Comparison of ENCODE assay signal across 8 cellular contexts in the genomic region with DNA sequence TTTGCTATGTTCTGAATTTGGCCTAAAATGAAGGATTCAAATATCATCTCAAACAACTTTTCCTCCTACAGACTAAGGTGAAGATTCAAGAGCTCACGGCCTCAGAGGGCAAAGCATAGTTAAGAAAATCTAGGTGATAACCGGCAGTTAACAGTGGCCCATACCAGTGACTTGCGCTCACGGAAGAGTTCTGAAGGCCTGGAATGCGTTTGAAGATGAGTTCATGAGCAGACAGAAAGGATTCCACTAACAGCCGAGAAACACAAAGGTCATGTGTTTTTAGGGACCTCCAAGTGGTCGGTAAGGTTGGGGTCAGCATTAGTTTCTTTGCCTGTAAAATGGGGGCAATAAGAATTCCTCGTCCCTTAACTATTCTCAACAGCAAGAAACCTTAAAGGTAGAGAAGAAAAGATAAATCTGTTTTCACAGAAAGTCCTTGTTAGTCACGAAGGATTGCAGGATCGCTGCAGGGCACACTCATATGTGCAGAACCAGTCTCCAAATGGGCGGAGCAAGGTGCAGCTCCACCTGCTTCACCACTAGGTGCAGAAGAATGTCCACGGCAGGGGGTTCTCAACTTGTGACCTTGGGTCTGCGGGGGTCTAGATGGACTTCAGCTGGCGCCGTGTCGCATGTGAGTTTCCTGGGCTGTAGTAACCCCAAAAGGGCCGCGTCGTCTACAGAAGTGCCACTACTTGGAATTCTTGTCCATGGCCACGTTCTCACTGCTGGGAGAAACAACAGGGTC. TPM values are rescaled to one million over a fixed set of nuclear protein-coding genes. Genes with fewer than 3 reads are reported as not detected.
DNase-seq lines count a peak whose midpoint lies in the region; ATAC-seq, FAIRE-seq and TF ChIP-seq lines count a peak whose summit lies in the region.

No MANE protein-coding gene starts in this region.

- H3K9me3 Mint-ChIP-seq in CD8-positive, alpha-beta T cell, result no peaks in the 10 kb centered on the region

- peaks cover 25% of the 10 kb centered on the region for H3K4me1 ChIP-seq in CD8-positive, alpha-beta T cell (ENCODE audit: insufficient read depth, low read length)
- H3K4me1 ChIP-seq in neutrophil (ENCODE audit: control insufficient read depth in 1 of 2, insufficient read depth in 1 of 2, low read depth in 1 of 2, low read length in 1 of 2), result peaks cover 49 to 50% of the 10 kb centered on the region in 2 experiments

- no peaks in the 10 kb centered on the region for H3K27me3 ChIP-seq in CD8-positive, alpha-beta T cell (ENCODE audit: insufficient read depth, low read length)
- H3K27me3 ChIP-seq in neutrophil, result no peaks in the 10 kb centered on the region

- peak overlapping the region; percentile 92 for H3K27ac Mint-ChIP-seq in CD8-positive, alpha-beta T cell

- peaks cover 8% of the 10 kb centered on the region for H3K36me3 Mint-ChIP-seq in CD8-positive, alpha-beta T cell

- peak overlapping the region; percentile 78 for H3K4me3 ChIP-seq in CD8-positive, alpha-beta T cell (ENCODE audit: low read depth, low read length)
- peak overlapping the region; percentile 86 for H3K4me3 ChIP-seq in Jurkat, Clone E6-1 (ENCODE audit: low read length)
- peak overlapping the region; percentile 81 to 87 for H3K4me3 ChIP-seq in neutrophil (ENCODE audit: low read depth in 1 of 2, low read length in 1 of 2)

- H3K9me3 ChIP-seq in CD8-positive, alpha-beta T cell (ENCODE audit: low read length), result no peaks in the 10 kb centered on the region
- no peaks in the 10 kb centered on the region for H3K9me3 ChIP-seq in neutrophil

- peaks cover 57% of the 10 kb centered on the region for H3K4me1 Mint-ChIP-seq in CD8-positive, alpha-beta T cell (ENCODE audit: low read depth)

- peak overlapping the region; percentile 66 for H3K27ac ChIP-seq in CD8-positive, alpha-beta T cell (ENCODE audit: low read depth, low read length)
- H3K27ac ChIP-seq in neutrophil, result peak overlapping the region; percentile 78

- H3K4me3 Mint-ChIP-seq in CD8-positive, alpha-beta T cell, result peak overlapping the region; percentile 91

- intact Hi-C loops in CD8-positive, alpha-beta T cell (cut with DNase I, micrococcal nuclease), result loop anchor here (1.0 to 10.0 kb wide), 4 partner anchors 63 to 673 kb away; a partner anchor contains a TSS

- H3K36me3 ChIP-seq in CD8-positive, alpha-beta T cell (ENCODE audit: insufficient read depth, low read length), result no peaks in the 10 kb centered on the region
- H3K36me3 ChIP-seq in neutrophil, result no peaks in the 10 kb centered on the region

- TF ChIP-seq CTCF in CD8-positive, alpha-beta T cell (IDR thresholded peaks at IDR 0.05), result no peak
- peak; percentile 30 for TF ChIP-seq CTCF in neutrophil (IDR thresholded peaks at IDR 0.05)

- H3K27me3 Mint-ChIP-seq in CD8-positive, alpha-beta T cell (ENCODE audit: low read depth), result no peaks in the 10 kb centered on the region

- CTCF ChIA-PET in CD8-positive, alpha-beta T cell (lab: Charles Lee), result interaction anchor here (1.4 to 6.2 kb wide), 2 partner anchors 20 to 69 kb away, joined by 3 to 37 read pairs; no protein-coding TSS in a partner anchor

- peak in 5 of 7 experiments; percentile 13 to 63 (median 45) for DNase-seq in CD8-positive, alpha-beta T cell
- peak; percentile 19 for DNase-seq in Jurkat, Clone E6-1 (ENCODE audit: low read depth, low spot score)
- DNase-seq in activated CD4-positive, alpha-beta T cell treated with anti-CD3 and anti-CD28 coated beads, Interleukin-2, amount 50 U/mL, for 48 hours, result peak; percentile 54 to 65
- DNase-seq in urothelium cell line (ENCODE audit: low spot score), result peak; percentile 61
- DNase-seq in NCI-H446 treated with DMSO at 0.1 percent for 48 hours (lab: John Stamatoyannopoulos, UW), result no peak

- no peak for FAIRE-seq in urothelium cell line (lab: Jason Lieb, UNC)

- peak; percentile 25 for ATAC-seq in CD8-positive, alpha-beta T cell
- ATAC-seq in GM19467 (IDR thresholded peaks at IDR 0.05; ENCODE audit: unreplicated experiment) (peak; percentile 5), esophagus mucosa (peak; percentile 66)

- POLR2A ChIA-PET in CD8-positive, alpha-beta T cell (lab: Charles Lee), result no interaction called here

RNA-seq across cellular contexts. Expression of a gene that starts 0.7 kb away (rescaled TPM):
- total RNA-seq in CD8-positive, alpha-beta T cell, result 10 to 100 TPM; 26.5 to 27.5 TPM
- polyA plus RNA-seq in Jurkat, Clone E6-1 (2012; ENCODE audit: insufficient read depth, insufficient read length), result 71.3 TPM
- total RNA-seq in esophagus mucosa, result 9.5 TPM

Comparison
In these comparisons a context has a peak if more than half of its experiments do, and no peak if none do; other contexts are left out.
1. ATAC-seq: peak in every context shown above with its lines; median percentile 66 in esophagus mucosa; 25 in CD8-positive, alpha-beta T cell; 5 in GM19467.